30 cellular contexts compared by ENCODE assay signal in genomic region chr2:81334046-81334445, GRCh38.
"Had no signal": no experiment of that assay in that cellular context is flagged by ENCODE, and none has a peak within 500 bp of the region (broad histone marks: within the 10 kb centered on the region; RNA-seq: fewer than 3 reads in every experiment).

No MANE protein-coding gene starts in this region.

- H3K27me3 ChIP-seq: adrenal gland, ascending aorta, body of pancreas, brain microvascular endothelial cell, breast epithelium, cardiac muscle cell had no signal

- H3K27ac ChIP-seq: adrenal gland, ascending aorta, body of pancreas, brain microvascular endothelial cell, breast epithelium, cardiac muscle cell had no signal

- H3K4me1 ChIP-seq: adrenal gland, ascending aorta, body of pancreas, breast epithelium had no signal

- H3K4me3 ChIP-seq: adrenal gland, ascending aorta, body of pancreas, breast epithelium, cardiac muscle cell had no signal

- DNase-seq: activated effector memory CD4-positive, alpha-beta T cell treated with anti-CD3 and anti-CD28 coated beads, Interleukin-2, amount 50 U/mL, for 16 hours; activated effector memory CD4-positive, alpha-beta T cell treated with Interleukin-2 at 50 U/mL for 16 hours; activated gamma-delta T cell; activated gamma-delta T cell treated with Interleukin-2 at 50 U/mL for 16 hours; activated naive CD4-positive, alpha-beta T cell; activated naive CD4-positive, alpha-beta T cell treated with anti-CD3 and anti-CD28 coated beads for 36 hours; activated naive CD4-positive, alpha-beta T cell treated with anti-CD3 and anti-CD28 coated beads, Interleukin-2, amount 10 ng/mL, durations not matched to agents 7 days and 5 days; activated naive CD4-positive, alpha-beta T cell treated with anti-CD3 and anti-CD28 coated beads, Interleukin-2, amount 50 U/mL, for 16 hours; activated naive CD4-positive, alpha-beta T cell treated with Interleukin-2 at 50 U/mL for 16 hours; activated naive CD8-positive, alpha-beta T cell treated with anti-CD3 and anti-CD28 coated beads for 36 hours; activated naive CD8-positive, alpha-beta T cell treated with anti-CD3 and anti-CD28 coated beads, Interleukin-2, amount 10 ng/mL, durations not matched to agents 7 days and 5 days; activated naive CD8-positive, alpha-beta T cell treated with anti-CD3 and anti-CD28 coated beads, Interleukin-2, amount 50 U/mL, for 24 hours; activated T-cell treated with anti-CD3 and anti-CD28 coated beads, Interleukin-2, amount 50 U/mL, for 4 hours; activated T-cell treated with anti-CD3 and anti-CD28 coated beads, Interleukin-2, amount 50 U/mL, for 48 hours; activated T-cell treated with anti-CD3 and anti-CD28 coated beads, Interleukin-2, amount 50 U/mL, for 72 hours; adrenal gland; amniotic stem cell; amygdala; anterior cingulate cortex; aorta; body of pancreas; brain microvascular endothelial cell; caudate nucleus; central memory CD4-positive, alpha-beta T cell; cerebellar nuclear complex had no signal

- H3K36me3 ChIP-seq: adrenal gland, ascending aorta, brain microvascular endothelial cell, breast epithelium, cardiac muscle cell had no signal

- H3K9me3 ChIP-seq: ascending aorta, body of pancreas, breast epithelium had no signal

- ATAC-seq: activated naive CD4-positive, alpha-beta T cell treated with anti-CD3 and anti-CD28 coated beads, Interleukin-2, amount 50 U/mL, for 72 hours; activated naive CD8-positive, alpha-beta T cell treated with anti-CD3 and anti-CD28 coated beads, Interleukin-2, amount 50 U/mL, for 24 hours; activated T-cell treated with anti-CD3 and anti-CD28 coated beads, Interleukin-2, amount 50 U/mL, for 4 hours; activated T-cell treated with anti-CD3 and anti-CD28 coated beads, Interleukin-2, amount 50 U/mL, for 72 hours; activated T-helper 17 cell treated with anti-CD3 and anti-CD28 coated beads, Interleukin-2, amount 50 U/mL, for 72 hours; body of pancreas had no signal
